In the genomic region with DNA sequence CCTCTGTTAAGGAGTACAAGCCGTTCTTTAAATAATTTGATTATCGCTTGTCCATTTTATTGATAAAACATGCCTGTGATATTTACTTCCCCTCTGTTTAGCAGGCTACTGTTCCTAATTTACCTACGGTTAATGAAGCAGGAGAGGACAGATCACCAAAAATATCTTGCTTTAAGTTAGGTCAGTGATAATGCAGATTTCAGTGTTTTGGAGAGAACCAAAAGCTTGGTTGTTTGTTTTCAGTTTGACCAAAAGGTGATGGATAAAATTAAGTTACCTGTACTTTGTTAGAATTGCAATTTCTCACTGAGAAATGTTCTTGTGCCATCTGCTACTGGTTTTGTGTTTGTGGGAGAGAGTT, we compare ENCODE assay signal across 9 cellular contexts. TPM values are rescaled to one million over a fixed set of nuclear protein-coding genes. Genes with fewer than 3 reads are reported as not detected.
DNase-seq lines count a peak whose midpoint lies in the region; ATAC-seq, FAIRE-seq and TF ChIP-seq lines count a peak whose summit lies in the region.
"Had no signal": no experiment of that assay in that cellular context is flagged by ENCODE, and none has a peak within 500 bp of the region (broad histone marks: within the 10 kb centered on the region; RNA-seq: fewer than 3 reads in every experiment).

No MANE protein-coding gene starts in this region.

- H4K20me1 ChIP-seq in GM12878 (ENCODE audit: control insufficient read depth, insufficient read depth): no peaks in the 10 kb centered on the region

- H3K9me3 Mint-ChIP-seq in stimulated activated naive CD8-positive, alpha-beta T cell treated with anti-CD3 and anti-CD28 coated beads, Interleukin-15, Interleukin-2, amounts not matched to agents 100 ng/mL and 50 ng/mL, for 24 hours: no peaks in the 10 kb centered on the region
- no peaks in the 10 kb centered on the region for H3K9me3 Mint-ChIP-seq in memory B cell

- no peak for TF ChIP-seq EP300 in GM12878 (IDR thresholded peaks at IDR 0.05; ENCODE audit: borderline replicate concordance in 1 of 2, control insufficient read depth in 1 of 2, low read depth in 2 of 2, low read length in 2 of 2)

- POLR2A ChIA-PET in GM12878 (lab: Charles Lee): interaction anchor here (0.6 to 3.3 kb wide), 8 partner anchors 9 to 1263 kb away, joined by 3 to 30 read pairs (median 4); no protein-coding TSS in a partner anchor

- H3K36me3 ChIP-seq in GM12878 (ENCODE audit: control insufficient read depth in 2 of 2, insufficient read depth in 2 of 2, low read length in 1 of 2): peaks cover 0 to 5% of the 10 kb centered on the region in 2 experiments; a peak in 1 of 4 replicates

- SMC1A ChIA-PET in GM12878 (lab: Charles Lee; ENCODE audit: uncharacterized antibody, unreplicated experiment): interaction anchor here (0.7 to 25.7 kb wide), 7 partner anchors 10 to 250 kb away, joined by 3 to 740 read pairs (median 12); no protein-coding TSS in a partner anchor

- RAD21 ChIA-PET in GM12878 (lab: Charles Lee; ENCODE audit: unreplicated experiment): interaction anchor here (0.6 to 5.5 kb wide), 6 partner anchors 9 to 337 kb away, joined by 3 to 33 read pairs (median 17); no protein-coding TSS in a partner anchor

- H3K9ac ChIP-seq in GM12878 (ENCODE audit: control insufficient read depth, insufficient read depth, low read length): peak overlapping the region; percentile 97

- intact Hi-C loops in GM12878 (cut with micrococcal nuclease; ENCODE audit: unreplicated experiment) (loop anchor here (5.0 kb wide), 1 partner anchor 339 kb away; the partner anchor contains the start of gene FMNL3), posterior cingulate gyrus (cut with DNase I) (no loop called here)

- no peaks in the 10 kb centered on the region for H3K27me3 Mint-ChIP-seq in stimulated activated naive CD8-positive, alpha-beta T cell treated with anti-CD3 and anti-CD28 coated beads, Interleukin-15, Interleukin-2, amounts not matched to agents 100 ng/mL and 50 ng/mL, for 24 hours
- H3K27me3 Mint-ChIP-seq in memory B cell: no peaks in the 10 kb centered on the region

- H3K4me2 ChIP-seq in GM12878 (ENCODE audit: control insufficient read depth, insufficient read depth): peak overlapping the region; percentile 97

- H3K4me1 ChIP-seq in GM12878 (ENCODE audit: control insufficient read depth, insufficient read depth, low read length): peaks cover 16% of the 10 kb centered on the region

- no peak for TF ChIP-seq POLR2A in GM12878 (IDR thresholded peaks at IDR 0.05; ENCODE audit: low read depth, low read length)

- no peak for FAIRE-seq in GM12878 (lab: Jason Lieb, UNC)

- peak overlapping the region; percentile 83 for H3K4me3 Mint-ChIP-seq in stimulated activated naive CD8-positive, alpha-beta T cell treated with anti-CD3 and anti-CD28 coated beads, Interleukin-15, Interleukin-2, amounts not matched to agents 100 ng/mL and 50 ng/mL, for 24 hours
- peak overlapping the region; percentile 84 for H3K4me3 Mint-ChIP-seq in memory B cell

- BruUV-seq in GM12878 (replicated peaks; lab: Mats Ljungman, UMichigan): no TSS peak

- peak overlapping the region; percentile 22 for H3K27ac Mint-ChIP-seq in stimulated activated naive CD8-positive, alpha-beta T cell treated with anti-CD3 and anti-CD28 coated beads, Interleukin-15, Interleukin-2, amounts not matched to agents 100 ng/mL and 50 ng/mL, for 24 hours
- H3K27ac Mint-ChIP-seq in memory B cell: peak overlapping the region; percentile 81

- H3K27me3 ChIP-seq in GM12878 (replicated peaks in 1 of 2; ENCODE audit: control insufficient read depth in 2 of 2, insufficient read depth in 2 of 2, low read length in 1 of 2): no peaks in the 10 kb centered on the region

- no peak for TF ChIP-seq RAD21 in GM12878 (IDR thresholded peaks at IDR 0.05; ENCODE audit: insufficient read depth, low read depth, low read length)

- no peaks in the 10 kb centered on the region for H3K9me3 ChIP-seq in GM12878 (replicated peaks; ENCODE audit: control insufficient read depth, insufficient read depth, low read length)

- H3K4me1 Mint-ChIP-seq in stimulated activated naive CD8-positive, alpha-beta T cell treated with anti-CD3 and anti-CD28 coated beads, Interleukin-15, Interleukin-2, amounts not matched to agents 100 ng/mL and 50 ng/mL, for 24 hours (ENCODE audit: low read depth): peaks cover 38% of the 10 kb centered on the region
- H3K4me1 Mint-ChIP-seq in memory B cell: peaks cover 28% of the 10 kb centered on the region

- H3K79me2 ChIP-seq in GM12878 (ENCODE audit: control insufficient read depth, insufficient read depth, low read length): peaks cover 72% of the 10 kb centered on the region

- no peak overlapping the region; the same call in 1 of the 2 replicates for H2AFZ ChIP-seq in GM12878 (ENCODE audit: control insufficient read depth, low read depth, low read length)

- no peak for DNase-seq in stimulated activated naive CD8-positive, alpha-beta T cell treated with anti-CD3 and anti-CD28 coated beads, Interleukin-15, Interleukin-2, amounts not matched to agents 100 U/mL and 50 U/mL, for 24 hours
- DNase-seq in GM12878 (ENCODE audit: low read depth, low spot score) (no peak), memory B cell (ENCODE audit: low spot score in 2 of 2) (no peak), RKO (ENCODE audit: low spot score) (no peak), posterior cingulate gyrus (no peak)
- no peak for DNase-seq in stimulated activated CD4-positive, alpha-beta T cell treated with anti-CD3 and anti-CD28 coated beads, Interleukin-4, amount 100 ng/mL, for 1 hour
- DNase-seq: NCI-H1105 had no signal

- WGBS in GM12878 (ENCODE audit: insufficient coverage, insufficient replicate concordance, low lambda C conversion rate, missing lambda C conversion rate): 0% methylated on average over 3 of the region's 3 CpGs

- CTCF ChIA-PET in GM12878 (lab: Yijun Ruan, JAX): interaction anchor here (0.7 to 18.7 kb wide), 7 partner anchors 9 to 257 kb away, joined by 3 to 712 read pairs (median 3); no protein-coding TSS in a partner anchor

- H3K36me3 Mint-ChIP-seq in stimulated activated naive CD8-positive, alpha-beta T cell treated with anti-CD3 and anti-CD28 coated beads, Interleukin-15, Interleukin-2, amounts not matched to agents 100 ng/mL and 50 ng/mL, for 24 hours (ENCODE audit: low read depth): no peaks in the 10 kb centered on the region
- peaks cover 2% of the 10 kb centered on the region for H3K36me3 Mint-ChIP-seq in memory B cell

- TF ChIP-seq CTCF in GM12878 (IDR thresholded peaks at IDR 0.05 in 2 of 3, conservative IDR thresholded peaks at IDR 0.05 in 1 of 3; ENCODE audit: control insufficient read depth in 2 of 3, extremely low read depth in 1 of 3, insufficient read depth in 1 of 3, low read depth in 3 of 3, low read length in 3 of 3): no peak

- in situ Hi-C loops in GM12878 (cut with MboI): no loop called here

- H3K27ac ChIP-seq in GM12878 (ENCODE audit: control insufficient read depth, insufficient read depth): peak overlapping the region; percentile 97

- ATAC-seq in stimulated activated naive CD8-positive, alpha-beta T cell treated with anti-CD3 and anti-CD28 coated beads, Interleukin-15, Interleukin-2, amounts not matched to agents 100 U/mL and 50 U/mL, for 24 hours: no peak
- no peak for ATAC-seq in GM12878
- ATAC-seq in memory B cell (ENCODE audit: low read depth): no peak
- no peak for ATAC-seq in HG03196 (IDR thresholded peaks at IDR 0.05; ENCODE audit: unreplicated experiment)

- peak overlapping the region; percentile 89 for H3K4me3 ChIP-seq in GM12878

RNA-seq across cellular contexts. Expression of gene SPATS2, which starts 1.0 kb away (rescaled TPM):
- total RNA-seq in GM12878 (2013; cell fraction: nucleolus; rRNA removed): 99.1 and 102 TPM in 2 replicates
- total RNA-seq in GM12878 (2014; rRNA removed) (17.2 and 23.0 TPM in 2 replicates), GM12878 (2014; rRNA removed; fragmentation: Illumina TruSeq; extraction: Trizol) (29.6 and 30.0 TPM in 2 replicates), GM12878 (2021) (22.7 and 26.2 TPM in 2 replicates)
- polyA plus RNA-seq in GM12878 (2011; ENCODE audit: low read depth): 24.7 TPM
- polyA plus RNA-seq in GM12878 (2011; rRNA removed) (54.2 and 76.7 TPM in 2 replicates), GM12878 (2014; fragmentation: Illumina TruSeq; extraction: Trizol) (36.0 and 39.8 TPM in 2 replicates), GM12878 (2014; fragmentation: Nextera tagmentation; extraction: Ambion mirVana) (10 to 100 TPM in 1 of 2 experiments, 1 to 10 TPM in 1; 9.0 to 12.9 TPM), GM12878 (2014; rRNA removed) (25.2 TPM in 2 replicates), GM12878 (2016; fragmentation: Nextera tagmentation; extraction: Ambion mirVana) (10 to 100 TPM; 28.8 to 36.9 TPM)
- polyA plus RNA-seq in GM12878 (2011; cell fraction: cytosol; rRNA removed): 45.9 and 58.8 TPM in 2 replicates
- polyA plus RNA-seq in GM12878 (2011; cell fraction: nucleus; rRNA removed): 29.2 and 32.2 TPM in 2 replicates
- polyA plus RNA-seq in GM12878 (2012): 26.5 and 28.7 TPM in 2 replicates
- polyA minus RNA-seq in GM12878 (2011; rRNA and poly(A)+ RNA removed): 73.0 and 74.3 TPM in 2 replicates
- 31.5 and 40.1 TPM in 2 replicates for polyA minus RNA-seq in GM12878 (2011; cell fraction: cytosol; rRNA and poly(A)+ RNA removed)
- 26.4 and 37.9 TPM in 2 replicates for polyA minus RNA-seq in GM12878 (2011; cell fraction: nucleus; rRNA and poly(A)+ RNA removed)

RNA-seq across cellular contexts. Expression of gene DNAJC22, which starts 21.5 kb away (rescaled TPM):
- total RNA-seq in GM12878 (2013; cell fraction: nucleolus; rRNA removed): 1.1 and 1.2 TPM in 2 replicates
- total RNA-seq in GM12878 (2014; rRNA removed) (0.05 and 0.11 TPM in 2 replicates), GM12878 (2014; rRNA removed; fragmentation: Illumina TruSeq; extraction: Trizol) (0.09 TPM in 2 replicates), GM12878 (2021) (0.15 and 0.19 TPM in 2 replicates)
- not detected for polyA plus RNA-seq in GM12878 (2011; ENCODE audit: low read depth)
- polyA plus RNA-seq in GM12878 (2011; rRNA removed) (0.61 and 0.82 TPM in 2 replicates), GM12878 (2014; fragmentation: Illumina TruSeq; extraction: Trizol) (0.06 and 0.10 TPM in 2 replicates), GM12878 (2014; fragmentation: Nextera tagmentation; extraction: Ambion mirVana) (not detected), GM12878 (2014; rRNA removed) (0.20 and 0.44 TPM in 2 replicates), GM12878 (2016; fragmentation: Nextera tagmentation; extraction: Ambion mirVana) (under 1 TPM in 1 of 2 experiments, not detected in 1; 0.13 TPM)
- 0.75 and 1.2 TPM in 2 replicates for polyA plus RNA-seq in GM12878 (2011; cell fraction: cytosol; rRNA removed)
- 1.3 and 1.5 TPM in 2 replicates for polyA plus RNA-seq in GM12878 (2011; cell fraction: nucleus; rRNA removed)
- polyA plus RNA-seq in GM12878 (2012): 0.08 and 0.19 TPM in 2 replicates
- polyA minus RNA-seq in GM12878 (2011; rRNA and poly(A)+ RNA removed): 0.44 and 0.77 TPM in 2 replicates
- not detected in 2 replicates for polyA minus RNA-seq in GM12878 (2011; cell fraction: cytosol; rRNA and poly(A)+ RNA removed)
- 0.57 and 0.60 TPM in 2 replicates for polyA minus RNA-seq in GM12878 (2011; cell fraction: nucleus; rRNA and poly(A)+ RNA removed)

RNA-seq across cellular contexts. Expression of gene C1QL4, which starts 31.2 kb away (rescaled TPM):
- total RNA-seq in GM12878 (2013; cell fraction: nucleolus; rRNA removed): not detected in 2 replicates
- not detected in 2 replicates for total RNA-seq in GM12878 (2014; rRNA removed)
- total RNA-seq in GM12878 (2014; rRNA removed; fragmentation: Illumina TruSeq; extraction: Trizol): not detected in 2 replicates
- total RNA-seq in GM12878 (2021): not detected in 2 replicates
- polyA plus RNA-seq in GM12878 (2011; ENCODE audit: low read depth): not detected
- polyA plus RNA-seq in GM12878 (2011; rRNA removed): not detected in 2 replicates
- polyA plus RNA-seq in GM12878 (2011; cell fraction: cytosol; rRNA removed): 0.03 TPM in 1 of 2 replicates, not detected in the other
- 0.06 and 0.13 TPM in 2 replicates for polyA plus RNA-seq in GM12878 (2011; cell fraction: nucleus; rRNA removed)
- polyA plus RNA-seq in GM12878 (2012): 0.12 and 0.13 TPM in 2 replicates
- polyA plus RNA-seq in GM12878 (2014; fragmentation: Illumina TruSeq; extraction: Trizol): not detected in 2 replicates
- not detected for polyA plus RNA-seq in GM12878 (2014; fragmentation: Nextera tagmentation; extraction: Ambion mirVana)
- 0.05 TPM in 1 of 2 replicates, not detected in the other for polyA plus RNA-seq in GM12878 (2014; rRNA removed)
- polyA plus RNA-seq in GM12878 (2016; fragmentation: Nextera tagmentation; extraction: Ambion mirVana): not detected
- not detected in 2 replicates for polyA minus RNA-seq in GM12878 (2011; rRNA and poly(A)+ RNA removed)
- polyA minus RNA-seq in GM12878 (2011; cell fraction: cytosol; rRNA and poly(A)+ RNA removed): not detected in 2 replicates
- 0.19 TPM in 1 of 2 replicates, not detected in the other for polyA minus RNA-seq in GM12878 (2011; cell fraction: nucleus; rRNA and poly(A)+ RNA removed)

RNA-seq across cellular contexts. Expression of gene TROAP, which starts 45.2 kb away (rescaled TPM):
- total RNA-seq in GM12878 (2013; cell fraction: nucleolus; rRNA removed): 21.4 and 21.8 TPM in 2 replicates
- total RNA-seq in GM12878 (2014; rRNA removed) (38.9 and 39.1 TPM in 2 replicates), GM12878 (2014; rRNA removed; fragmentation: Illumina TruSeq; extraction: Trizol) (40.1 and 44.2 TPM in 2 replicates), GM12878 (2021) (48.8 and 58.2 TPM in 2 replicates)
- polyA plus RNA-seq in GM12878 (2011; ENCODE audit: low read depth): 13.1 TPM
- polyA plus RNA-seq in GM12878 (2011; rRNA removed) (15.6 and 29.0 TPM in 2 replicates), GM12878 (2014; fragmentation: Illumina TruSeq; extraction: Trizol) (41.8 and 93.7 TPM in 2 replicates), GM12878 (2014; fragmentation: Nextera tagmentation; extraction: Ambion mirVana) (10 to 100 TPM; 26.8 to 46.9 TPM), GM12878 (2014; rRNA removed) (69.9 and 75.4 TPM in 2 replicates), GM12878 (2016; fragmentation: Nextera tagmentation; extraction: Ambion mirVana) (10 to 100 TPM; 59.3 to 59.8 TPM)
- 22.7 and 35.7 TPM in 2 replicates for polyA plus RNA-seq in GM12878 (2011; cell fraction: cytosol; rRNA removed)
- polyA plus RNA-seq in GM12878 (2011; cell fraction: nucleus; rRNA removed): 112 and 150 TPM in 2 replicates
- polyA plus RNA-seq in GM12878 (2012): 23.4 and 24.0 TPM in 2 replicates
- 17.0 and 28.9 TPM in 2 replicates for polyA minus RNA-seq in GM12878 (2011; rRNA and poly(A)+ RNA removed)
- 13.1 and 17.6 TPM in 2 replicates for polyA minus RNA-seq in GM12878 (2011; cell fraction: cytosol; rRNA and poly(A)+ RNA removed)
- polyA minus RNA-seq in GM12878 (2011; cell fraction: nucleus; rRNA and poly(A)+ RNA removed): 37.7 and 62.9 TPM in 2 replicates
